24 cellular contexts compared by ENCODE assay signal in genomic region chr16:12568438-12568837, GRCh38.
"Had no signal": no experiment of that assay in that cellular context is flagged by ENCODE, and none has a peak within 500 bp of the region (broad histone marks: within the 10 kb centered on the region; RNA-seq: fewer than 3 reads in every experiment).

No MANE protein-coding gene starts in this region.

- DNase-seq: activated CD4-positive, alpha-beta memory T cell treated with anti-CD3 and anti-CD28 coated beads for 36 hours; activated CD4-positive, alpha-beta T cell treated with anti-CD3 and anti-CD28 coated beads for 48 hours; activated naive CD4-positive, alpha-beta T cell; activated naive CD8-positive, alpha-beta T cell treated with anti-CD3 and anti-CD28 coated beads, Interleukin-2, amount 10 ng/mL, durations not matched to agents 7 days and 5 days; activated T-cell treated with anti-CD3 and anti-CD28 coated beads, Interleukin-2, amount 50 U/mL, for 4 hours; amniotic stem cell; brain microvascular endothelial cell; cortex of kidney; islet precursor cell; left ventricle myocardium superior; nephron progenitor cell; occipital lobe; stimulated activated naive CD8-positive, alpha-beta T cell treated with anti-CD3 and anti-CD28 coated beads, Interleukin-15, Interleukin-2, amounts not matched to agents 100 U/mL and 50 U/mL, for 24 hours; T-helper 1 cell; testis; transverse colon had no signal

- H2AFZ ChIP-seq: hepatocyte, parathyroid adenoma had no signal

- FAIRE-seq: astrocyte, endothelial cell of umbilical vein, TTC549 had no signal

- H3K27me3 ChIP-seq: brain microvascular endothelial cell, gastroesophageal sphincter, hepatocyte, right atrium auricular region, testis, transverse colon had no signal

- H3K4me1 ChIP-seq: gastroesophageal sphincter, parathyroid adenoma, right atrium auricular region, transverse colon had no signal

- H3K27me3 Mint-ChIP-seq: activated CD4-positive, alpha-beta memory T cell treated with anti-CD3 and anti-CD28 coated beads for 36 hours; activated naive CD8-positive, alpha-beta T cell treated with anti-CD3 and anti-CD28 coated beads, Interleukin-2, amount 10 ng/mL, durations not matched to agents 7 days and 5 days had no signal

- H3K9me3 ChIP-seq: gastroesophageal sphincter, right atrium auricular region, testis, transverse colon had no signal

- H3K36me3 ChIP-seq: brain microvascular endothelial cell, right atrium auricular region, transverse colon had no signal

- H3K9ac ChIP-seq: parathyroid adenoma had no signal

- H3K9me3 Mint-ChIP-seq: nephron progenitor cell had no signal

- ATAC-seq: activated T-cell treated with anti-CD3 and anti-CD28 coated beads, Interleukin-2, amount 50 U/mL, for 4 hours; gastroesophageal sphincter; left ventricle myocardium superior; stimulated activated naive CD8-positive, alpha-beta T cell treated with anti-CD3 and anti-CD28 coated beads, Interleukin-15, Interleukin-2, amounts not matched to agents 100 U/mL and 50 U/mL, for 24 hours had no signal

- H3K4me3 Mint-ChIP-seq: activated CD4-positive, alpha-beta memory T cell treated with anti-CD3 and anti-CD28 coated beads for 36 hours; activated naive CD8-positive, alpha-beta T cell treated with anti-CD3 and anti-CD28 coated beads, Interleukin-2, amount 10 ng/mL, durations not matched to agents 7 days and 5 days; activated T-cell treated with anti-CD3 and anti-CD28 coated beads, Interleukin-2, amount 50 U/mL, for 4 hours; nephron progenitor cell had no signal

- H3K79me2 ChIP-seq: hepatocyte, parathyroid adenoma had no signal

- H3K4me1 Mint-ChIP-seq: nephron progenitor cell had no signal

- H3K4me3 ChIP-seq: gastroesophageal sphincter, hepatocyte, right atrium auricular region, testis, transverse colon had no signal

- H3K27ac ChIP-seq: brain microvascular endothelial cell, gastroesophageal sphincter, hepatocyte, parathyroid adenoma, right atrium auricular region, testis, transverse colon, VCaP had no signal

- H3K27ac Mint-ChIP-seq: activated CD4-positive, alpha-beta memory T cell treated with anti-CD3 and anti-CD28 coated beads for 36 hours; nephron progenitor cell had no signal

- H3K4me2 ChIP-seq: hepatocyte had no signal
